ENCODE assay signal across 21 cellular contexts in the genomic region with DNA sequence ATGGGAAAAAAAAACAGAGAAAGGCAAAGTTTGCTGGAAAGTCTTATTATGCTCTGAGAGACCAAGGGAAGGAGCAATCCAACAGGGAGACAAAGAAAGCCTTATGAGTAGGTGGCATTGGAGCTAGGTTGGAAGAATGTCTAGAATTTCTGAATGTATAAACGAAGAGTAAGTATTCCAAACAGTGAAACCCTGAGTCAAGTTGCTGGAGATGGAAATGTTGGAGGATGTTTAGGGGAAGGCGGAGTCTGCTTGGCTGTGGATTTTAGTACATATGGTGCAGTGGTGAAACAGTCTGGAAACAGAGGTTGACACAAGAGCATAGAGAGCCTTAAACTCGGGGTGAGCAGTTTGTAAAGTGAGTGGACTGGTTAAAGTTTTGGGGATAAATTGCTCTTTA.
DNase-seq lines count a peak whose midpoint lies in the region; ATAC-seq, FAIRE-seq and TF ChIP-seq lines count a peak whose summit lies in the region.
"Had no signal": no experiment of that assay in that cellular context is flagged by ENCODE, and none has a peak within 500 bp of the region (broad histone marks: within the 10 kb centered on the region; RNA-seq: fewer than 3 reads in every experiment).

No MANE protein-coding gene starts in this region.

- no peak overlapping the region for H3K27ac ChIP-seq in GM23338 (ENCODE audit: low read depth)
- H3K27ac ChIP-seq: BLaER1, C4-2B had no signal

- no peaks in the 10 kb centered on the region for H3F3A ChIP-seq in GM23338 (replicated peaks; ENCODE audit: low read depth)

- peaks cover 14% of the 10 kb centered on the region for H3K4me1 ChIP-seq in GM23338 (ENCODE audit: insufficient read depth)
- H3K4me1 ChIP-seq: BLaER1 had no signal

- FAIRE-seq in HTR-8/SVneo (lab: Jason Lieb, UNC) (no peak), urothelium cell line (lab: Jason Lieb, UNC) (no peak)
- FAIRE-seq: GM12891, GM18507, H1 had no signal

- H3K27me3 ChIP-seq in GM23338 (ENCODE audit: insufficient read depth) = no peaks in the 10 kb centered on the region
- H3K27me3 ChIP-seq: BLaER1 had no signal

- H3K4me3 ChIP-seq in GM23338 = no peak overlapping the region
- H3K4me3 ChIP-seq: BLaER1 had no signal

- DNase-seq in GM23338 (ENCODE audit: low spot score) (no peak), RPMI7951 (ENCODE audit: low read depth) (peak; percentile 2), astrocyte of the hippocampus (ENCODE audit: low read depth, low spot score) (peak; percentile 21), HTR-8/SVneo (ENCODE audit: insufficient read length, low spot score) (no peak), urothelium cell line (ENCODE audit: low spot score) (no peak), NCI-H187 (lab: John Stamatoyannopoulos, UW) (no peak), COR-L47 (lab: John Stamatoyannopoulos, UW) (no peak)
- DNase-seq: Calu3; CD4-positive, CD25-positive, alpha-beta regulatory T cell; CD8-positive, alpha-beta T cell; DMS53; DMS79 treated with DMSO at 0.1 percent for 48 hours; GF-D8; H7; HCEC 1CT had no signal

- peaks cover 32% of the 10 kb centered on the region for H3K9me3 Mint-ChIP-seq in GM23338

- peaks cover 3% of the 10 kb centered on the region for H3K27me3 Mint-ChIP-seq in GM23338 (ENCODE audit: insufficient read depth, low read depth, poor library complexity)
- H3K27me3 Mint-ChIP-seq: B cell had no signal

- no peak overlapping the region for H3K27ac Mint-ChIP-seq in GM23338
- H3K27ac Mint-ChIP-seq: B cell; CD4-positive, CD25-positive, alpha-beta regulatory T cell; CD8-positive, alpha-beta T cell had no signal

- ATAC-seq in GM23338 = no peak
- ATAC-seq: CD8-positive, alpha-beta T cell had no signal

- no peak for TF ChIP-seq CTCF in GM23338 (conservative IDR thresholded peaks at IDR 0.05; ENCODE audit: low read depth in 2 of 2)

- peaks cover 20% of the 10 kb centered on the region; the same call in 2 of the 3 replicates for H3K36me3 Mint-ChIP-seq in GM23338 (ENCODE audit: low read depth)
- H3K36me3 Mint-ChIP-seq: CD8-positive, alpha-beta T cell had no signal

- H3K9me2 ChIP-seq in GM23338 (ENCODE audit: insufficient read depth) = peaks cover 6% of the 10 kb centered on the region

- H3K4me1 Mint-ChIP-seq in GM23338 = peaks cover 13% of the 10 kb centered on the region; the same call in 2 of the 3 replicates
- H3K4me1 Mint-ChIP-seq: B cell; CD4-positive, CD25-positive, alpha-beta regulatory T cell had no signal

- H3K36me3 ChIP-seq in GM23338 (ENCODE audit: insufficient read depth) = peaks cover 3% of the 10 kb centered on the region; the same call in 1 of the 2 replicates
- H3K36me3 ChIP-seq: BLaER1 had no signal

- no peaks in the 10 kb centered on the region for H4K20me1 ChIP-seq in GM23338 (replicated peaks; ENCODE audit: insufficient read depth)
- H4K20me1 ChIP-seq: BLaER1 had no signal

- H2AFZ ChIP-seq in GM23338 = no peak overlapping the region

- no peak overlapping the region for H3K4me3 Mint-ChIP-seq in GM23338
- H3K4me3 Mint-ChIP-seq: B cell; CD4-positive, CD25-positive, alpha-beta regulatory T cell; CD8-positive, alpha-beta T cell had no signal

- no peaks in the 10 kb centered on the region for H3K79me2 ChIP-seq in GM23338 (replicated peaks; ENCODE audit: insufficient read depth)

- H3K4me2 ChIP-seq in GM23338 = peak overlapping the region; percentile 71; the same call in 1 of the 2 replicates
- H3K4me2 ChIP-seq: BLaER1 had no signal

TF ChIP-seq in GM23338, 12 proteins besides CTCF, POLR2A, EP300 and RAD21 (continues in another document):
- TF ChIP-seq, protein P1, sequence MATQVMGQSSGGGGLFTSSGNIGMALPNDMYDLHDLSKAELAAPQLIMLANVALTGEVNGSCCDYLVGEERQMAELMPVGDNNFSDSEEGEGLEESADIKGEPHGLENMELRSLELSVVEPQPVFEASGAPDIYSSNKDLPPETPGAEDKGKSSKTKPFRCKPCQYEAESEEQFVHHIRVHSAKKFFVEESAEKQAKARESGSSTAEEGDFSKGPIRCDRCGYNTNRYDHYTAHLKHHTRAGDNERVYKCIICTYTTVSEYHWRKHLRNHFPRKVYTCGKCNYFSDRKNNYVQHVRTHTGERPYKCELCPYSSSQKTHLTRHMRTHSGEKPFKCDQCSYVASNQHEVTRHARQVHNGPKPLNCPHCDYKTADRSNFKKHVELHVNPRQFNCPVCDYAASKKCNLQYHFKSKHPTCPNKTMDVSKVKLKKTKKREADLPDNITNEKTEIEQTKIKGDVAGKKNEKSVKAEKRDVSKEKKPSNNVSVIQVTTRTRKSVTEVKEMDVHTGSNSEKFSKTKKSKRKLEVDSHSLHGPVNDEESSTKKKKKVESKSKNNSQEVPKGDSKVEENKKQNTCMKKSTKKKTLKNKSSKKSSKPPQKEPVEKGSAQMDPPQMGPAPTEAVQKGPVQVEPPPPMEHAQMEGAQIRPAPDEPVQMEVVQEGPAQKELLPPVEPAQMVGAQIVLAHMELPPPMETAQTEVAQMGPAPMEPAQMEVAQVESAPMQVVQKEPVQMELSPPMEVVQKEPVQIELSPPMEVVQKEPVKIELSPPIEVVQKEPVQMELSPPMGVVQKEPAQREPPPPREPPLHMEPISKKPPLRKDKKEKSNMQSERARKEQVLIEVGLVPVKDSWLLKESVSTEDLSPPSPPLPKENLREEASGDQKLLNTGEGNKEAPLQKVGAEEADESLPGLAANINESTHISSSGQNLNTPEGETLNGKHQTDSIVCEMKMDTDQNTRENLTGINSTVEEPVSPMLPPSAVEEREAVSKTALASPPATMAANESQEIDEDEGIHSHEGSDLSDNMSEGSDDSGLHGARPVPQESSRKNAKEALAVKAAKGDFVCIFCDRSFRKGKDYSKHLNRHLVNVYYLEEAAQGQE (IDR thresholded peaks at IDR 0.05; ENCODE audit: unreplicated experiment) = no peak
- TF ChIP-seq ZNF331 (CRISPR knock-in tag; IDR thresholded peaks at IDR 0.05; ENCODE audit: low read depth) (no peak), POLR2AphosphoS5 (IDR thresholded peaks at IDR 0.05; ENCODE audit: low read depth) (no peak), STAT1 (IDR thresholded peaks at IDR 0.05; ENCODE audit: unreplicated experiment) (no peak), CREB1 (CRISPR knock-in tag; IDR thresholded peaks at IDR 0.05; ENCODE audit: low read depth) (no peak), JUNB (IDR thresholded peaks at IDR 0.05; ENCODE audit: unreplicated experiment) (no peak), ZNF114 (CRISPR knock-in tag; IDR thresholded peaks at IDR 0.05) (no peak), EZH2 (IDR thresholded peaks at IDR 0.05; ENCODE audit: low read depth, unreplicated experiment) (no peak)
- TF ChIP-seq, protein P2, sequence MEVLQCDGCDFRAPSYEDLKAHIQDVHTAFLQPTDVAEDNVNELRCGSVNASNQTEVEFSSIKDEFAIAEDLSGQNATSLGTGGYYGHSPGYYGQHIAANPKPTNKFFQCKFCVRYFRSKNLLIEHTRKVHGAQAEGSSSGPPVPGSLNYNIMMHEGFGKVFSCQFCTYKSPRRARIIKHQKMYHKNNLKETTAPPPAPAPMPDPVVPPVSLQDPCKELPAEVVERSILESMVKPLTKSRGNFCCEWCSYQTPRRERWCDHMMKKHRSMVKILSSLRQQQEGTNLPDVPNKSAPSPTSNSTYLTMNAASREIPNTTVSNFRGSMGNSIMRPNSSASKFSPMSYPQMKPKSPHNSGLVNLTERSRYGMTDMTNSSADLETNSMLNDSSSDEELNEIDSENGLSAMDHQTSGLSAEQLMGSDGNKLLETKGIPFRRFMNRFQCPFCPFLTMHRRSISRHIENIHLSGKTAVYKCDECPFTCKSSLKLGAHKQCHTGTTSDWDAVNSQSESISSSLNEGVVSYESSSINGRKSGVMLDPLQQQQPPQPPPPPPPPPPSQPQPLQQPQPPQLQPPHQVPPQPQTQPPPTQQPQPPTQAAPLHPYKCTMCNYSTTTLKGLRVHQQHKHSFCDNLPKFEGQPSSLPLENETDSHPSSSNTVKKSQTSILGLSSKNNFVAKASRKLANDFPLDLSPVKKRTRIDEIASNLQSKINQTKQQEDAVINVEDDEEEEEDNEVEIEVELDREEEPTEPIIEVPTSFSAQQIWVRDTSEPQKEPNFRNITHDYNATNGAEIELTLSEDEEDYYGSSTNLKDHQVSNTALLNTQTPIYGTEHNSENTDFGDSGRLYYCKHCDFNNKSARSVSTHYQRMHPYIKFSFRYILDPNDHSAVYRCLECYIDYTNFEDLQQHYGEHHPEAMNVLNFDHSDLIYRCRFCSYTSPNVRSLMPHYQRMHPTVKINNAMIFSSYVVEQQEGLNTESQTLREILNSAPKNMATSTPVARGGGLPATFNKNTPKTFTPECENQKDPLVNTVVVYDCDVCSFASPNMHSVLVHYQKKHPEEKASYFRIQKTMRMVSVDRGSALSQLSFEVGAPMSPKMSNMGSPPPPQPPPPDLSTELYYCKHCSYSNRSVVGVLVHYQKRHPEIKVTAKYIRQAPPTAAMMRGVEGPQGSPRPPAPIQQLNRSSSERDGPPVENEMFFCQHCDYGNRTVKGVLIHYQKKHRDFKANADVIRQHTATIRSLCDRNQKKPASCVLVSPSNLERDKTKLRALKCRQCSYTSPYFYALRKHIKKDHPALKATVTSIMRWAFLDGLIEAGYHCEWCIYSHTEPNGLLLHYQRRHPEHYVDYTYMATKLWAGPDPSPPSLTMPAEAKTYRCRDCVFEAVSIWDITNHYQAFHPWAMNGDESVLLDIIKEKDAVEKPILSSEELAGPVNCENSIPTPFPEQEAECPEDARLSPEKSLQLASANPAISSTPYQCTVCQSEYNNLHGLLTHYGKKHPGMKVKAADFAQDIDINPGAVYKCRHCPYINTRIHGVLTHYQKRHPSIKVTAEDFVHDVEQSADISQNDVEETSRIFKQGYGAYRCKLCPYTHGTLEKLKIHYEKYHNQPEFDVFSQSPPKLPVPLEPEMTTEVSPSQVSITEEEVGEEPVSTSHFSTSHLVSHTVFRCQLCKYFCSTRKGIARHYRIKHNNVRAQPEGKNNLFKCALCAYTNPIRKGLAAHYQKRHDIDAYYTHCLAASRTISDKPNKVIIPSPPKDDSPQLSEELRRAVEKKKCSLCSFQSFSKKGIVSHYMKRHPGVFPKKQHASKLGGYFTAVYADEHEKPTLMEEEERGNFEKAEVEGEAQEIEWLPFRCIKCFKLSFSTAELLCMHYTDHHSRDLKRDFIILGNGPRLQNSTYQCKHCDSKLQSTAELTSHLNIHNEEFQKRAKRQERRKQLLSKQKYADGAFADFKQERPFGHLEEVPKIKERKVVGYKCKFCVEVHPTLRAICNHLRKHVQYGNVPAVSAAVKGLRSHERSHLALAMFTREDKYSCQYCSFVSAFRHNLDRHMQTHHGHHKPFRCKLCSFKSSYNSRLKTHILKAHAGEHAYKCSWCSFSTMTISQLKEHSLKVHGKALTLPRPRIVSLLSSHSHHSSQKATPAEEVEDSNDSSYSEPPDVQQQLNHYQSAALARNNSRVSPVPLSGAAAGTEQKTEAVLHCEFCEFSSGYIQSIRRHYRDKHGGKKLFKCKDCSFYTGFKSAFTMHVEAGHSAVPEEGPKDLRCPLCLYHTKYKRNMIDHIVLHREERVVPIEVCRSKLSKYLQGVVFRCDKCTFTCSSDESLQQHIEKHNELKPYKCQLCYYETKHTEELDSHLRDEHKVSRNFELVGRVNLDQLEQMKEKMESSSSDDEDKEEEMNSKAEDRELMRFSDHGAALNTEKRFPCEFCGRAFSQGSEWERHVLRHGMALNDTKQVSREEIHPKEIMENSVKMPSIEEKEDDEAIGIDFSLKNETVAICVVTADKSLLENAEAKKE (CRISPR knock-in tag; IDR thresholded peaks at IDR 0.05) = no peak

Comparison
In these comparisons a context has a peak if more than half of its experiments do, and no peak if none do; other contexts are left out.
1. DNase-seq: peak in RPMI7951 (single experiment) and astrocyte of the hippocampus (single experiment); none in GM23338 (single experiment), HTR-8/SVneo (single experiment), urothelium cell line (single experiment), NCI-H187 (0 of 2) and COR-L47 (single experiment).